1 cellular context compared by ENCODE assay signal in genomic region chr3:9769426-9770275, GRCh38.
TF ChIP-seq lines count a peak whose summit lies in the region.

TSS of gene CAMK1 (minus strand) at chr3:9769947. CDS start at chr3:9767749, 2,198 bp downstream.

TF ChIP-seq in HepG2, 621 proteins besides CTCF, POLR2A, EP300 and RAD21 (continued from another document and continues in another):
- TF ChIP-seq ZNF639 (CRISPR knock-in tag; conservative IDR thresholded peaks at IDR 0.05) = 0 out of 2 replicates have a peak, but pooled peaks have one; percentile 41
- TF ChIP-seq, protein P1, sequence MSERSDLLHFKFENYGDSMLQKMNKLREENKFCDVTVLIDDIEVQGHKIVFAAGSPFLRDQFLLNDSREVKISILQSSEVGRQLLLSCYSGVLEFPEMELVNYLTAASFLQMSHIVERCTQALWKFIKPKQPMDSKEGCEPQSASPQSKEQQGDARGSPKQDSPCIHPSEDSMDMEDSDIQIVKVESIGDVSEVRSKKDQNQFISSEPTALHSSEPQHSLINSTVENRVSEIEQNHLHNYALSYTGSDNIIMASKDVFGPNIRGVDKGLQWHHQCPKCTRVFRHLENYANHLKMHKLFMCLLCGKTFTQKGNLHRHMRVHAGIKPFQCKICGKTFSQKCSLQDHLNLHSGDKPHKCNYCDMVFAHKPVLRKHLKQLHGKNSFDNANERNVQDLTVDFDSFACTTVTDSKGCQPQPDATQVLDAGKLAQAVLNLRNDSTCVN (CRISPR knock-in tag; IDR thresholded peaks at IDR 0.05; ENCODE audit: borderline replicate concordance) = no peak
- TF ChIP-seq ZNF331 (CRISPR knock-in tag; IDR thresholded peaks at IDR 0.05) = peak; percentile 99
- TF ChIP-seq PHF5A (CRISPR knock-in tag; IDR thresholded peaks at IDR 0.05; ENCODE audit: low read depth, unreplicated experiment) = no peak
- TF ChIP-seq, protein P2, sequence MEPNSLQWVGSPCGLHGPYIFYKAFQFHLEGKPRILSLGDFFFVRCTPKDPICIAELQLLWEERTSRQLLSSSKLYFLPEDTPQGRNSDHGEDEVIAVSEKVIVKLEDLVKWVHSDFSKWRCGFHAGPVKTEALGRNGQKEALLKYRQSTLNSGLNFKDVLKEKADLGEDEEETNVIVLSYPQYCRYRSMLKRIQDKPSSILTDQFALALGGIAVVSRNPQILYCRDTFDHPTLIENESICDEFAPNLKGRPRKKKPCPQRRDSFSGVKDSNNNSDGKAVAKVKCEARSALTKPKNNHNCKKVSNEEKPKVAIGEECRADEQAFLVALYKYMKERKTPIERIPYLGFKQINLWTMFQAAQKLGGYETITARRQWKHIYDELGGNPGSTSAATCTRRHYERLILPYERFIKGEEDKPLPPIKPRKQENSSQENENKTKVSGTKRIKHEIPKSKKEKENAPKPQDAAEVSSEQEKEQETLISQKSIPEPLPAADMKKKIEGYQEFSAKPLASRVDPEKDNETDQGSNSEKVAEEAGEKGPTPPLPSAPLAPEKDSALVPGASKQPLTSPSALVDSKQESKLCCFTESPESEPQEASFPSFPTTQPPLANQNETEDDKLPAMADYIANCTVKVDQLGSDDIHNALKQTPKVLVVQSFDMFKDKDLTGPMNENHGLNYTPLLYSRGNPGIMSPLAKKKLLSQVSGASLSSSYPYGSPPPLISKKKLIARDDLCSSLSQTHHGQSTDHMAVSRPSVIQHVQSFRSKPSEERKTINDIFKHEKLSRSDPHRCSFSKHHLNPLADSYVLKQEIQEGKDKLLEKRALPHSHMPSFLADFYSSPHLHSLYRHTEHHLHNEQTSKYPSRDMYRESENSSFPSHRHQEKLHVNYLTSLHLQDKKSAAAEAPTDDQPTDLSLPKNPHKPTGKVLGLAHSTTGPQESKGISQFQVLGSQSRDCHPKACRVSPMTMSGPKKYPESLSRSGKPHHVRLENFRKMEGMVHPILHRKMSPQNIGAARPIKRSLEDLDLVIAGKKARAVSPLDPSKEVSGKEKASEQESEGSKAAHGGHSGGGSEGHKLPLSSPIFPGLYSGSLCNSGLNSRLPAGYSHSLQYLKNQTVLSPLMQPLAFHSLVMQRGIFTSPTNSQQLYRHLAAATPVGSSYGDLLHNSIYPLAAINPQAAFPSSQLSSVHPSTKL (CRISPR knock-in tag; IDR thresholded peaks at IDR 0.05) = no peak
- no peak for TF ChIP-seq ZSCAN22 (CRISPR knock-in tag; IDR thresholded peaks at IDR 0.05)
- no peak for TF ChIP-seq ZNF646 (CRISPR knock-in tag; IDR thresholded peaks at IDR 0.05)
- 0 out of 2 replicates have a peak, but pooled peaks have one; percentile 39 for TF ChIP-seq STAT5B (CRISPR knock-in tag; IDR thresholded peaks at IDR 0.05)
- TF ChIP-seq UBTF (CRISPR knock-in tag; IDR thresholded peaks at IDR 0.05) = peak; percentile 88
- peak; percentile 86 for TF ChIP-seq POLR2G (IDR thresholded peaks at IDR 0.05; ENCODE audit: low read depth, low read length)
- no peak for TF ChIP-seq MTA3 (CRISPR knock-in tag; IDR thresholded peaks at IDR 0.05)
- TF ChIP-seq ATRX (CRISPR knock-in tag; IDR thresholded peaks at IDR 0.05; ENCODE audit: borderline replicate concordance) = no peak
- TF ChIP-seq ZNF180 (CRISPR knock-in tag; IDR thresholded peaks at IDR 0.05; ENCODE audit: borderline replicate concordance, low read depth) = no peak
- no peak for TF ChIP-seq NFIC (IDR thresholded peaks at IDR 0.05; ENCODE audit: low read length)
- no peak for TF ChIP-seq ZNF644 (CRISPR knock-in tag; IDR thresholded peaks at IDR 0.05; ENCODE audit: low read depth)
- peak; percentile 16 for TF ChIP-seq ZNF883 (CRISPR knock-in tag; IDR thresholded peaks at IDR 0.05; ENCODE audit: not compliant biosample characterization)
- TF ChIP-seq ZFAT (CRISPR knock-in tag; conservative IDR thresholded peaks at IDR 0.05) = no peak
- no peak for TF ChIP-seq ZNF160 (CRISPR knock-in tag; IDR thresholded peaks at IDR 0.05)
- TF ChIP-seq STAT6 (CRISPR knock-in tag; IDR thresholded peaks at IDR 0.05; ENCODE audit: borderline replicate concordance) = no peak
- TF ChIP-seq ZNF674 (CRISPR knock-in tag; IDR thresholded peaks at IDR 0.05; ENCODE audit: low read depth) = no peak
- TF ChIP-seq, protein P3, sequence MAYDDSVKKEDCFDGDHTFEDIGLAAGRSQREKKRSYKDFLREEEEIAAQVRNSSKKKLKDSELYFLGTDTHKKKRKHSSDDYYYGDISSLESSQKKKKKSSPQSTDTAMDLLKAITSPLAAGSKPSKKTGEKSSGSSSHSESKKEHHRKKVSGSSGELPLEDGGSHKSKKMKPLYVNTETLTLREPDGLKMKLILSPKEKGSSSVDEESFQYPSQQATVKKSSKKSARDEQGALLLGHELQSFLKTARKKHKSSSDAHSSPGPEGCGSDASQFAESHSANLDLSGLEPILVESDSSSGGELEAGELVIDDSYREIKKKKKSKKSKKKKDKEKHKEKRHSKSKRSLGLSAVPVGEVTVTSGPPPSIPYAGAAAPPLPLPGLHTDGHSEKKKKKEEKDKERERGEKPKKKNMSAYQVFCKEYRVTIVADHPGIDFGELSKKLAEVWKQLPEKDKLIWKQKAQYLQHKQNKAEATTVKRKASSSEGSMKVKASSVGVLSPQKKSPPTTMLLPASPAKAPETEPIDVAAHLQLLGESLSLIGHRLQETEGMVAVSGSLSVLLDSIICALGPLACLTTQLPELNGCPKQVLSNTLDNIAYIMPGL (CRISPR knock-in tag; IDR thresholded peaks at IDR 0.05; ENCODE audit: borderline replicate concordance in 1 of 2, low read depth in 1 of 2) = peak in 1 of 2 experiments; percentile 77; a peak in 2 of 4 replicates
- TF ChIP-seq POLR2AphosphoS5 (IDR thresholded peaks at IDR 0.05; ENCODE audit: low read depth, low read length) = peak; percentile 60
- TF ChIP-seq, protein P4, sequence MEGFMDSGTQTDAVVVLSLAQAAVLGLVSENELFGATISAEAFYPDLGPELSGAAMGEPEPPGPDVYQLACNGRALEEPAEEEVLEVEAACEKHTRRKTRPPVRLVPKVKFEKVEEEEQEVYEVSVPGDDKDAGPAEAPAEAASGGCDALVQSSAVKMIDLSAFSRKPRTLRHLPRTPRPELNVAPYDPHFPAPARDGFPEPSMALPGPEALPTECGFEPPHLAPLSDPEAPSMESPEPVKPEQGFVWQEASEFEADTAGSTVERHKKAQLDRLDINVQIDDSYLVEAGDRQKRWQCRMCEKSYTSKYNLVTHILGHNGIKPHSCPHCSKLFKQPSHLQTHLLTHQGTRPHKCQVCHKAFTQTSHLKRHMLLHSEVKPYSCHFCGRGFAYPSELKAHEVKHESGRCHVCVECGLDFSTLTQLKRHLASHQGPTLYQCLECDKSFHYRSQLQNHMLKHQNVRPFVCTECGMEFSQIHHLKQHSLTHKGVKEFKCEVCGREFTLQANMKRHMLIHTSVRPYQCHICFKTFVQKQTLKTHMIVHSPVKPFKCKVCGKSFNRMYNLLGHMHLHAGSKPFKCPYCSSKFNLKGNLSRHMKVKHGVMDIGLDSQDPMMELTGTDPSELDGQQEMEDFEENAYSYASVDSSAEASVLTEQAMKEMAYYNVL (CRISPR knock-in tag; IDR thresholded peaks at IDR 0.05; ENCODE audit: borderline replicate concordance) = no peak
- TF ChIP-seq ZFY (CRISPR knock-in tag; IDR thresholded peaks at IDR 0.05) = peak; percentile 85
- TF ChIP-seq ZNF703 (CRISPR knock-in tag; IDR thresholded peaks at IDR 0.05; ENCODE audit: borderline replicate concordance) = peak; percentile 56; the same call in 1 of the 2 replicates
- no peak for TF ChIP-seq ZBTB8A (CRISPR knock-in tag; IDR thresholded peaks at IDR 0.05; ENCODE audit: borderline replicate concordance, low read depth)
- no peak for TF ChIP-seq ZNF660 (CRISPR knock-in tag; IDR thresholded peaks at IDR 0.05; ENCODE audit: borderline replicate concordance, low read depth)
- no peak; the same call in 1 of the 2 replicates for TF ChIP-seq ZBTB3 (CRISPR knock-in tag; IDR thresholded peaks at IDR 0.05; ENCODE audit: borderline replicate concordance, low read depth)
- TF ChIP-seq ARNT2 (CRISPR knock-in tag; IDR thresholded peaks at IDR 0.05; ENCODE audit: low read depth) = peak; percentile 48; the same call in 1 of the 2 replicates
- TF ChIP-seq SMYD3 (CRISPR knock-in tag; IDR thresholded peaks at IDR 0.05) = no peak
- TF ChIP-seq KDM1A (CRISPR knock-in tag; IDR thresholded peaks at IDR 0.05) = no peak
- TF ChIP-seq ZNF20 (CRISPR knock-in tag; IDR thresholded peaks at IDR 0.05) = no peak
- peak; percentile 52; the same call in 1 of the 2 replicates for TF ChIP-seq TAF1 (CRISPR knock-in tag; IDR thresholded peaks at IDR 0.05)
- TF ChIP-seq, protein P5, sequence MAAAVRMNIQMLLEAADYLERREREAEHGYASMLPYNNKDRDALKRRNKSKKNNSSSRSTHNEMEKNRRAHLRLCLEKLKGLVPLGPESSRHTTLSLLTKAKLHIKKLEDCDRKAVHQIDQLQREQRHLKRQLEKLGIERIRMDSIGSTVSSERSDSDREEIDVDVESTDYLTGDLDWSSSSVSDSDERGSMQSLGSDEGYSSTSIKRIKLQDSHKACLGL (CRISPR knock-in tag; IDR thresholded peaks at IDR 0.05) = no peak
